In genomic region chr1:39395357-39395831, GRCh38 we compare ENCODE assay signal across 8 cellular contexts.
DNase-seq lines count a peak whose midpoint lies in the region; ATAC-seq, FAIRE-seq and TF ChIP-seq lines count a peak whose summit lies in the region.

No MANE protein-coding gene starts in this region.

- WGBS in K562 (ENCODE audit: insufficient coverage, low coverage, missing lambda C conversion rate) = 5% methylated on average over 1 of the region's 1 CpG
- WGBS in liver = 25% methylated on average over 1 of the region's 1 CpG

- H3K36me3 ChIP-seq in KOPT-K1 (ENCODE audit: insufficient read depth, low read length) (peaks cover 14% of the 10 kb centered on the region), K562 (ENCODE audit: control insufficient read depth, insufficient read depth, low read length) (peaks cover 13% of the 10 kb centered on the region; the same call in 1 of the 3 replicates), liver (ENCODE audit: control insufficient read depth in 4 of 4, insufficient read depth in 3 of 4, low read depth in 1 of 4, low read length in 3 of 4) (peaks cover 0 to under 1% (median 0%) of the 10 kb centered on the region in 4 donors)

- peak; percentile 64 for DNase-seq in AG04449 (ENCODE audit: low read depth, low spot score)
- peak in 1 of 4 experiments; percentile 41 for DNase-seq in K562 (ENCODE audit: extremely low read depth in 1 of 4, low spot score in 3 of 4)
- DNase-seq in NK-92 treated with Interleukin-12 subunit alpha and Interleukin-12 subunit beta, amount 100 ng/mL, for 24 hours (lab: John Stamatoyannopoulos, UW) = no peak
- DNase-seq in activated CD8-positive, alpha-beta memory T cell treated with anti-CD3 and anti-CD28 coated beads for 24 hours = no peak
- no peak for DNase-seq in GM20000 (ENCODE audit: low spot score)

- H3K4me1 ChIP-seq in K562 (replicated peaks in 1 of 2; ENCODE audit: control insufficient read depth in 2 of 2, insufficient read depth in 2 of 2, low read length in 2 of 2) (peaks cover 29 to 72% of the 10 kb centered on the region in 2 experiments), liver (ENCODE audit: control insufficient read depth in 4 of 4, insufficient read depth in 4 of 4, low read length in 3 of 4) (peaks cover 12 to 53% (median 34%) of the 10 kb centered on the region in 4 donors)

- H3K9me3 ChIP-seq in KOPT-K1 (ENCODE audit: insufficient read depth, low read length, poor library complexity, severe bottlenecking) (no peaks in the 10 kb centered on the region), K562 (replicated peaks; ENCODE audit: control insufficient read depth, insufficient read depth, low read depth, low read length) (no peaks in the 10 kb centered on the region), liver (ENCODE audit: control insufficient read depth in 4 of 4, low read length in 3 of 4) (no peaks in the 10 kb centered on the region)

- peaks cover 72% of the 10 kb centered on the region for H3K79me2 ChIP-seq in K562 (ENCODE audit: control insufficient read depth, insufficient read depth, low read length)

- H3K9ac ChIP-seq in K562 (ENCODE audit: insufficient read depth in 1 of 2, low read depth in 2 of 2, low read length in 2 of 2) = no peak overlapping the region; a peak in 1 of 4 replicates
- H3K9ac ChIP-seq in liver (ENCODE audit: low read depth in 1 of 2, low read length in 2 of 2) = no peak overlapping the region

- H2AFZ ChIP-seq in K562 (ENCODE audit: low read depth, low read length) = no peak overlapping the region

- in situ Hi-C loops in K562 (cut with MboI) = no loop called here

- ATAC-seq in K562 (0 out of 3 replicates have a peak, but pooled peaks have one; percentile 5), GM18909 (IDR thresholded peaks at IDR 0.05; ENCODE audit: poor library complexity, unreplicated experiment) (no peak)

- FAIRE-seq in K562 (lab: Jason Lieb, UNC) = no peak

- H3K27ac ChIP-seq in KOPT-K1 (ENCODE audit: low read depth, low read length, poor library complexity, severe bottlenecking) (peak overlapping the region; percentile 79), K562 (ENCODE audit: extremely low read depth, low read depth, low read length) (peak overlapping the region; percentile 44; the same call in 2 of the 3 replicates), liver (ENCODE audit: low read depth in 1 of 2, low read length in 2 of 2) (peak overlapping the region; percentile 71 to 81)

- BruUV-seq in K562 (replicated peaks; lab: Mats Ljungman, UMichigan) = no TSS peak

- no peak for TF ChIP-seq RAD21 in K562 (CRISPR knock-in tag; conservative IDR thresholded peaks at IDR 0.05 in 1 of 2, IDR thresholded peaks at IDR 0.05 in 1 of 2)
- TF ChIP-seq RAD21 in liver (IDR thresholded peaks at IDR 0.05) = no peak

- TF ChIP-seq CTCF in AG04449 (IDR thresholded peaks at IDR 0.05; ENCODE audit: insufficient read depth, low read length, missing control alignments) (no peak), K562 (IDR thresholded peaks at IDR 0.05 in 2 of 3, conservative IDR thresholded peaks at IDR 0.05 in 1 of 3; ENCODE audit: insufficient read depth in 2 of 3, low read depth in 1 of 3, low read length in 3 of 3) (no peak), liver (IDR thresholded peaks at IDR 0.05; ENCODE audit: low read depth, low read length, missing input control) (no peak), GM20000 (IDR thresholded peaks at IDR 0.05; ENCODE audit: extremely low read depth, missing control alignments) (no peak)

- TF ChIP-seq EP300 in K562 (IDR thresholded peaks at IDR 0.05; ENCODE audit: low read length) = no peak

- intact Hi-C loops in K562 (cut with micrococcal nuclease) = no loop called here

- no peak overlapping the region for H3K4me2 ChIP-seq in K562 (ENCODE audit: insufficient read depth, low read length)

- H3K27me3 ChIP-seq in K562 (ENCODE audit: control insufficient read depth in 2 of 2, insufficient read depth in 2 of 2, low read length in 2 of 2) (no peaks in the 10 kb centered on the region), liver (ENCODE audit: control insufficient read depth in 4 of 4, insufficient read depth in 4 of 4, low read length in 3 of 4) (no peaks in the 10 kb centered on the region)

- TF ChIP-seq POLR2A in K562 (conservative IDR thresholded peaks at IDR 0.05) = no peak

- CTCF ChIA-PET in AG04449 (lab: Yijun Ruan, JAX) = interaction anchor here (0.8 to 6.3 kb wide), 6 partner anchors 8 to 297 kb away, joined by 3 to 57 read pairs (median 4); no protein-coding TSS in a partner anchor
- CTCF ChIA-PET in K562 (lab: Yijun Ruan, JAX; ENCODE audit: low intra/inter-chr PET ratio) = no interaction called here

- H3K9me1 ChIP-seq in K562 (ENCODE audit: control insufficient read depth, insufficient read depth, low read length) = peaks cover 3% of the 10 kb centered on the region

- POLR2A ChIA-PET in AG04449 (lab: Yijun Ruan, JAX) (interaction anchor here (0.7 kb wide), 1 partner anchor 10 kb away, joined by 3 read pairs; no protein-coding TSS in a partner anchor), K562 (lab: Yijun Ruan, JAX) (interaction anchor here (0.6 to 2.1 kb wide), 7 partner anchors 9 to 256 kb away, joined by 3 to 12 read pairs (median 4); no protein-coding TSS in a partner anchor)

- H3K4me3 ChIP-seq in AG04449 (ENCODE audit: low read depth, low read length) (no peak overlapping the region), K562 (no peak overlapping the region), liver (ENCODE audit: low read depth in 1 of 3, low read length in 3 of 3) (no peak overlapping the region)

- no peaks in the 10 kb centered on the region for H4K20me1 ChIP-seq in K562 (replicated peaks; ENCODE audit: control insufficient read depth, insufficient read depth, low read length)

TF ChIP-seq in K562, 482 proteins besides CTCF, POLR2A, EP300 and RAD21 (continues in another document):
- peak; percentile 60; the same call in 1 of the 2 replicates for TF ChIP-seq ZEB2 (IDR thresholded peaks at IDR 0.05)
- no peak for TF ChIP-seq ZNF174 (CRISPR knock-in tag; IDR thresholded peaks at IDR 0.05)
- 0 out of 2 replicates have a peak, but pooled peaks have one; percentile 8 for TF ChIP-seq DIDO1 (tag; IDR thresholded peaks at IDR 0.05; ENCODE audit: low read depth)
- TF ChIP-seq, protein P1, sequence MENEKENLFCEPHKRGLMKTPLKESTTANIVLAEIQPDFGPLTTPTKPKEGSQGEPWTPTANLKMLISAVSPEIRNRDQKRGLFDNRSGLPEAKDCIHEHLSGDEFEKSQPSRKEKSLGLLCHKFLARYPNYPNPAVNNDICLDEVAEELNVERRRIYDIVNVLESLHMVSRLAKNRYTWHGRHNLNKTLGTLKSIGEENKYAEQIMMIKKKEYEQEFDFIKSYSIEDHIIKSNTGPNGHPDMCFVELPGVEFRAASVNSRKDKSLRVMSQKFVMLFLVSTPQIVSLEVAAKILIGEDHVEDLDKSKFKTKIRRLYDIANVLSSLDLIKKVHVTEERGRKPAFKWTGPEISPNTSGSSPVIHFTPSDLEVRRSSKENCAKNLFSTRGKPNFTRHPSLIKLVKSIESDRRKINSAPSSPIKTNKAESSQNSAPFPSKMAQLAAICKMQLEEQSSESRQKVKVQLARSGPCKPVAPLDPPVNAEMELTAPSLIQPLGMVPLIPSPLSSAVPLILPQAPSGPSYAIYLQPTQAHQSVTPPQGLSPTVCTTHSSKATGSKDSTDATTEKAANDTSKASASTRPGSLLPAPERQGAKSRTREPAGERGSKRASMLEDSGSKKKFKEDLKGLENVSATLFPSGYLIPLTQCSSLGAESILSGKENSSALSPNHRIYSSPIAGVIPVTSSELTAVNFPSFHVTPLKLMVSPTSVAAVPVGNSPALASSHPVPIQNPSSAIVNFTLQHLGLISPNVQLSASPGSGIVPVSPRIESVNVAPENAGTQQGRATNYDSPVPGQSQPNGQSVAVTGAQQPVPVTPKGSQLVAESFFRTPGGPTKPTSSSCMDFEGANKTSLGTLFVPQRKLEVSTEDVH (IDR thresholded peaks at IDR 0.05; ENCODE audit: low read depth, partially characterized antibody) = no peak

TF ChIP-seq in liver, 16 proteins besides CTCF, POLR2A, EP300 and RAD21 (continues in another document):
- TF ChIP-seq SP1 (IDR thresholded peaks at IDR 0.05) (no peak), HNF4A (conservative IDR thresholded peaks at IDR 0.05) (no peak), RXRA (IDR thresholded peaks at IDR 0.05) (no peak), FOXA2 (IDR thresholded peaks at IDR 0.05) (no peak), ATF3 (IDR thresholded peaks at IDR 0.05) (no peak), NR2F2 (IDR thresholded peaks at IDR 0.05) (no peak), TAF1 (conservative IDR thresholded peaks at IDR 0.05) (no peak), HNF4G (IDR thresholded peaks at IDR 0.05) (no peak), YY1 (IDR thresholded peaks at IDR 0.05) (no peak)
- TF ChIP-seq, protein P2, sequence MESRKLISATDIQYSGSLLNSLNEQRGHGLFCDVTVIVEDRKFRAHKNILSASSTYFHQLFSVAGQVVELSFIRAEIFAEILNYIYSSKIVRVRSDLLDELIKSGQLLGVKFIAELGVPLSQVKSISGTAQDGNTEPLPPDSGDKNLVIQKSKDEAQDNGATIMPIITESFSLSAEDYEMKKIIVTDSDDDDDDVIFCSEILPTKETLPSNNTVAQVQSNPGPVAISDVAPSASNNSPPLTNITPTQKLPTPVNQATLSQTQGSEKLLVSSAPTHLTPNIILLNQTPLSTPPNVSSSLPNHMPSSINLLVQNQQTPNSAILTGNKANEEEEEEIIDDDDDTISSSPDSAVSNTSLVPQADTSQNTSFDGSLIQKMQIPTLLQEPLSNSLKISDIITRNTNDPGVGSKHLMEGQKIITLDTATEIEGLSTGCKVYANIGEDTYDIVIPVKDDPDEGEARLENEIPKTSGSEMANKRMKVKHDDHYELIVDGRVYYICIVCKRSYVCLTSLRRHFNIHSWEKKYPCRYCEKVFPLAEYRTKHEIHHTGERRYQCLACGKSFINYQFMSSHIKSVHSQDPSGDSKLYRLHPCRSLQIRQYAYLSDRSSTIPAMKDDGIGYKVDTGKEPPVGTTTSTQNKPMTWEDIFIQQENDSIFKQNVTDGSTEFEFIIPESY (IDR thresholded peaks at IDR 0.05) = no peak
